ENCODE assay signal across 17 cellular contexts in genomic region chr2:10272464-10272863, GRCh38. TPM values are rescaled to one million over a fixed set of nuclear protein-coding genes. Genes with fewer than 3 reads are reported as not detected.
DNase-seq lines count a peak whose midpoint lies in the region; ATAC-seq and TF ChIP-seq lines count a peak whose summit lies in the region.
"Had no signal": no experiment of that assay in that cellular context is flagged by ENCODE, and none has a peak within 500 bp of the region (broad histone marks: within the 10 kb centered on the region; RNA-seq: fewer than 3 reads in every experiment).

No MANE protein-coding gene starts in this region.

- no peaks in the 10 kb centered on the region for H3K79me2 ChIP-seq in neural progenitor cell (ENCODE audit: low read depth)

- H4K20me1 ChIP-seq in neural progenitor cell (ENCODE audit: low read depth): no peaks in the 10 kb centered on the region

- DNase-seq in BE2C: peak; percentile 2
- DNase-seq in H7: peak; percentile 33
- DNase-seq in endodermal cell: peak; percentile 28
- no peak for DNase-seq in neural progenitor cell (ENCODE audit: low spot score)
- DNase-seq in stimulated activated naive CD4-positive, alpha-beta T cell (lab: John Stamatoyannopoulos, UW): no peak
- DNase-seq in SJCRH30: no peak
- DNase-seq: NCI-H1105 treated with DMSO at 0.1 percent for 48 hours, NCI-H1694, NCI-H2081 treated with DMSO at 0.1 percent for 48 hours, NCI-H774, SHP77 had no signal

- no peaks in the 10 kb centered on the region for H3K27me3 ChIP-seq in BE2C
- no peaks in the 10 kb centered on the region for H3K27me3 ChIP-seq in H7 (ENCODE audit: control insufficient read depth, insufficient read depth, low read length)
- H3K27me3 ChIP-seq in endodermal cell (ENCODE audit: control insufficient read depth, insufficient read depth, low read length, poor library complexity, severe bottlenecking): no peaks in the 10 kb centered on the region
- no peaks in the 10 kb centered on the region for H3K27me3 ChIP-seq in neural progenitor cell
- H3K27me3 ChIP-seq in SJCRH30: no peaks in the 10 kb centered on the region
- H3K27me3 ChIP-seq: BLaER1 treated with 17β-estradiol and CSF1 and Interleukin-3, amounts not matched to agents 10 nM and 100 nM had no signal

- H3K9me3 Mint-ChIP-seq in endodermal cell (no peaks in the 10 kb centered on the region), neural progenitor cell (peaks cover 2% of the 10 kb centered on the region)
- H3K9me3 Mint-ChIP-seq: CD8-positive, alpha-beta memory T cell had no signal

- no peaks in the 10 kb centered on the region for H3F3A ChIP-seq in neural progenitor cell (ENCODE audit: low read depth)

- H3K27ac ChIP-seq in endodermal cell (ENCODE audit: low read depth, low read length) (no peak overlapping the region), neural progenitor cell (no peak overlapping the region), SJCRH30 (no peak overlapping the region)
- H3K27ac ChIP-seq: BLaER1 treated with 17β-estradiol and CSF1 and Interleukin-3, amounts not matched to agents 10 nM and 100 nM had no signal

- no peak overlapping the region for H3K4me3 ChIP-seq in BE2C (ENCODE audit: low read depth, low read length)
- H3K4me3 ChIP-seq in H7 (ENCODE audit: insufficient read depth, low read depth, low read length): no peak overlapping the region
- no peak overlapping the region for H3K4me3 ChIP-seq in endodermal cell (ENCODE audit: low read length)
- H3K4me3 ChIP-seq in neural progenitor cell: no peak overlapping the region
- H3K4me3 ChIP-seq in SJCRH30: no peak overlapping the region
- H3K4me3 ChIP-seq: BLaER1 treated with 17β-estradiol and CSF1 and Interleukin-3, amounts not matched to agents 10 nM and 100 nM had no signal

- H3K9ac ChIP-seq in endodermal cell (ENCODE audit: extremely low read depth, low read length, poor library complexity, severe bottlenecking): no peak overlapping the region
- no peak overlapping the region for H3K9ac ChIP-seq in neural progenitor cell
- H3K9ac ChIP-seq: BLaER1 treated with 17β-estradiol and CSF1 and Interleukin-3, amounts not matched to agents 10 nM and 100 nM; SK-N-SH had no signal

- peaks cover 2% of the 10 kb centered on the region for H3K4me1 Mint-ChIP-seq in endodermal cell
- peaks cover 11% of the 10 kb centered on the region for H3K4me1 Mint-ChIP-seq in neural progenitor cell

- H3K36me3 ChIP-seq in BE2C (no peaks in the 10 kb centered on the region), H7 (replicated peaks; ENCODE audit: control insufficient read depth, insufficient read depth, low read length) (no peaks in the 10 kb centered on the region), endodermal cell (ENCODE audit: control insufficient read depth, insufficient read depth, low read length) (no peaks in the 10 kb centered on the region), neural progenitor cell (no peaks in the 10 kb centered on the region), SJCRH30 (no peaks in the 10 kb centered on the region)
- H3K36me3 ChIP-seq: BLaER1 treated with 17β-estradiol and CSF1 and Interleukin-3, amounts not matched to agents 10 nM and 100 nM had no signal

- H3K4me1 ChIP-seq in BE2C (0 out of 2 replicates have a peak, but pooled peaks cover 2% of the 10 kb centered on the region), endodermal cell (ENCODE audit: control insufficient read depth, insufficient read depth, low read length) (no peaks in the 10 kb centered on the region), neural progenitor cell (no peaks in the 10 kb centered on the region), SJCRH30 (peaks cover 4% of the 10 kb centered on the region)

- H3K27me3 Mint-ChIP-seq in endodermal cell (ENCODE audit: insufficient read depth): no peaks in the 10 kb centered on the region
- peaks cover 24% of the 10 kb centered on the region for H3K27me3 Mint-ChIP-seq in neural progenitor cell (ENCODE audit: insufficient read depth, low read depth)

- no peak overlapping the region for H3K4me3 Mint-ChIP-seq in endodermal cell
- H3K4me3 Mint-ChIP-seq in neural progenitor cell: no peak overlapping the region
- H3K4me3 Mint-ChIP-seq: CD8-positive, alpha-beta memory T cell had no signal

- WGBS in endodermal cell (ENCODE audit: insufficient coverage in 1 of 2, insufficient read length in 1 of 2), 2 experiments: 88 to 91% methylated on average over 9 to 10 of the region's 10 CpGs

- H3K4me2 ChIP-seq in neural progenitor cell: no peak overlapping the region
- H3K4me2 ChIP-seq: BLaER1 treated with 17β-estradiol and CSF1 and Interleukin-3, amounts not matched to agents 10 nM and 100 nM; SK-N-SH had no signal

- H3K27ac Mint-ChIP-seq in endodermal cell: no peak overlapping the region
- H3K27ac Mint-ChIP-seq in neural progenitor cell: peak overlapping the region; percentile 44
- H3K27ac Mint-ChIP-seq: H9 had no signal

- ATAC-seq in HG03521 (IDR thresholded peaks at IDR 0.05; ENCODE audit: unreplicated experiment) (no peak), HG02759 (IDR thresholded peaks at IDR 0.05; ENCODE audit: unreplicated experiment) (no peak)

- H2AFZ ChIP-seq in neural progenitor cell (replicated peaks): no peak overlapping the region

- H3K9me3 ChIP-seq in BE2C: no peaks in the 10 kb centered on the region
- no peaks in the 10 kb centered on the region for H3K9me3 ChIP-seq in endodermal cell (ENCODE audit: control insufficient read depth, low read length)
- no peaks in the 10 kb centered on the region for H3K9me3 ChIP-seq in neural progenitor cell (ENCODE audit: low read depth)
- no peaks in the 10 kb centered on the region for H3K9me3 ChIP-seq in SJCRH30 (replicated peaks)
- H3K9me3 ChIP-seq: BLaER1 treated with 17β-estradiol and CSF1 and Interleukin-3, amounts not matched to agents 10 nM and 100 nM; SK-N-SH had no signal

- TF ChIP-seq CTCF in BE2C (IDR thresholded peaks at IDR 0.05; ENCODE audit: low read depth, low read length): no peak
- no peak for TF ChIP-seq CTCF in endodermal cell (conservative IDR thresholded peaks at IDR 0.05)
- TF ChIP-seq CTCF in neural progenitor cell (IDR thresholded peaks at IDR 0.05): no peak

- H3K36me3 Mint-ChIP-seq in endodermal cell (ENCODE audit: low read depth) (no peaks in the 10 kb centered on the region), neural progenitor cell (no peaks in the 10 kb centered on the region)
- H3K36me3 Mint-ChIP-seq: CD8-positive, alpha-beta memory T cell had no signal

RNA-seq across cellular contexts. Expression of gene HPCAL1, which starts 30.2 kb away (rescaled TPM):
- polyA plus RNA-seq in BE2C (2012; ENCODE audit: insufficient read depth, insufficient read length, low read depth): 102 TPM
- total RNA-seq in H7 (2014; rRNA removed; shearing (Covaris generic)): 21.8 and 22.0 TPM in 2 replicates
- total RNA-seq in endodermal cell: 1 to 10 TPM; 6.8 to 8.1 TPM
- polyA plus RNA-seq in endodermal cell (2013, experiment 1 of 2): 17.6 TPM
- 14.0 TPM for polyA plus RNA-seq in endodermal cell (2013, experiment 2 of 2)
- 3.7 and 8.0 TPM in 2 replicates for total RNA-seq in neural progenitor cell (ENCODE audit: low replicate concordance)
- total RNA-seq in SJCRH30 (2014; rRNA removed; shearing (Covaris generic)): 51.7 and 52.4 TPM in 2 replicates

Comparison
In these comparisons a context has a peak if more than half of its experiments do, and no peak if none do; other contexts are left out.
1. DNase-seq: peak in BE2C (single experiment), H7 (single experiment) and endodermal cell (single experiment); none in neural progenitor cell (single experiment), stimulated activated naive CD4-positive, alpha-beta T cell (0 of 6) and SJCRH30 (0 of 2).